8 cellular contexts compared by ENCODE assay signal in the genomic region with DNA sequence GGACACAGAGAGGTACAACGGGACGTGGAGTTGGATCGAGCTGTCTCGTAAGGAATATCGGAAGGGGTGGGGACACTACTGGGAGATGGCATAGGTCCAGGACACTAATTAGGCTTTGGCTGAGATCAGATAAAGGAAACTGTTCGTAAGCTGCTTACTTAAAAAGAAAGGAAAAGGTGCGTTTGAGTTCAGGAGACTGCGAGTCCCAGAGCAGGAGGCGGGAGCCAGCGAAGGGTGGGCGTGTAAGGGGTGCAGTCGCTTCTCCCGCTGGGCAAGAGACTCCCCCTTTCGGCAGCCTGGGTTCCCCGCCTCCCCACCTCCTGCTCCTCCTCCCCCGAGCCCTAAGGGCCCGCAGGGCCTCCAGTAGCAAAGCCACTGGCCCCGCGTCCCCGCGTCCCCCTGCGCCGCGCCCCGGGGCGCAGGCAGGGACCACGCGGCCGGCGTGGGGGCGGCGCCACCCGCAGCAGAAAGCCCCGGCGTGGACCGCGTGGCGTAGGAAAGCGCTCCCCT. TPM values are rescaled to one million over a fixed set of nuclear protein-coding genes. Genes with fewer than 3 reads are reported as not detected.
A peak's percentile ranks its signal among the peaks of the same experiment; 100 is the strongest.
DNase-seq lines count a peak whose midpoint lies in the region; ATAC-seq and TF ChIP-seq lines count a peak whose summit lies in the region.

No MANE protein-coding gene starts in this region.

- H4K91ac ChIP-seq in neuronal stem cell (ENCODE audit: low read depth, low read length, poor library complexity), result no peak overlapping the region

- H3K4ac ChIP-seq in neuronal stem cell (ENCODE audit: low read length), result peak overlapping the region; percentile 81

- H3K9me3 ChIP-seq in BLaER1, result no peaks in the 10 kb centered on the region
- no peaks in the 10 kb centered on the region for H3K9me3 ChIP-seq in OCI-LY7 (ENCODE audit: low read length)
- no peaks in the 10 kb centered on the region for H3K9me3 ChIP-seq in neuronal stem cell (replicated peaks in 1 of 2; ENCODE audit: control insufficient read depth in 2 of 2, insufficient read depth in 1 of 2, low read depth in 1 of 2, low read length in 2 of 2)

- no CpG with 5 or more reads among the region's 39 CpGs for WGBS in neuronal stem cell (ENCODE audit: extremely low coverage in 2 of 2, insufficient read length in 2 of 2, insufficient replicate concordance in 1 of 2), 2 donors

- H3K79me2 ChIP-seq in OCI-LY7 (ENCODE audit: insufficient read depth, low read depth, low read length), result peaks cover 6% of the 10 kb centered on the region; the same call in 1 of the 2 replicates

- POLR2A ChIA-PET in OCI-LY7 (lab: Charles Lee), result interaction anchor here (0.6 to 0.7 kb wide), 2 partner anchors 10 to 576 kb away, joined by 3 to 6 read pairs; no protein-coding TSS in a partner anchor

- H4K8ac ChIP-seq in neuronal stem cell (ENCODE audit: low read depth, low read length), result no peak overlapping the region

- peak overlapping the region; percentile 90 for H3K23ac ChIP-seq in neuronal stem cell (ENCODE audit: low read depth, low read length, poor library complexity)

- peak overlapping the region; percentile 100 for H3K18ac ChIP-seq in neuronal stem cell (ENCODE audit: low read length)

- ATAC-seq in GM19025 (IDR thresholded peaks at IDR 0.05; ENCODE audit: low read depth, unreplicated experiment) (peak; percentile 38), HG03159 (IDR thresholded peaks at IDR 0.05; ENCODE audit: unreplicated experiment) (peak; percentile 39), foreskin keratinocyte (peak; percentile 54)

- no peaks in the 10 kb centered on the region for H3K79me1 ChIP-seq in neuronal stem cell (ENCODE audit: low read depth, low read length)

- peaks cover 22% of the 10 kb centered on the region for H3K27me3 Mint-ChIP-seq in type B pancreatic cell

- H3K36me3 ChIP-seq in BLaER1 (no peaks in the 10 kb centered on the region), OCI-LY7 (ENCODE audit: insufficient read depth, low read length) (no peaks in the 10 kb centered on the region; the same call in 1 of the 2 replicates), neuronal stem cell (replicated peaks in 1 of 2; ENCODE audit: control insufficient read depth in 2 of 2, insufficient read depth in 2 of 2, low read length in 2 of 2) (no peaks in the 10 kb centered on the region)

- no TSS peak for BruUV-seq in OCI-LY7 (replicated peaks; lab: Mats Ljungman, UMichigan)

- H3K27ac ChIP-seq in BLaER1 (peak overlapping the region; percentile 89), OCI-LY7 (ENCODE audit: low read depth, low read length, poor library complexity, severe bottlenecking) (no peak overlapping the region), foreskin keratinocyte (peak overlapping the region; percentile 80), neuronal stem cell (replicated peaks; ENCODE audit: low read length) (no peak overlapping the region)

- H2AFZ ChIP-seq in OCI-LY7 (ENCODE audit: low read length) (peak overlapping the region; percentile 36; the same call in 1 of the 2 replicates), neuronal stem cell (ENCODE audit: low read length) (peak overlapping the region; percentile 100)

- H3K4me2 ChIP-seq in BLaER1 (peak overlapping the region; percentile 94), OCI-LY7 (ENCODE audit: low read length) (peak overlapping the region; percentile 95), neuronal stem cell (ENCODE audit: insufficient read depth, low read length, poor library complexity, severe bottlenecking) (peak overlapping the region; percentile 100)

- H3K36me3 Mint-ChIP-seq in type B pancreatic cell, result peaks cover 3% of the 10 kb centered on the region

- H2BK15ac ChIP-seq in neuronal stem cell (ENCODE audit: low read length), result peak overlapping the region; percentile 87

- H2BK5ac ChIP-seq in neuronal stem cell (ENCODE audit: low read length), result peak overlapping the region; percentile 68

- H3K4me3 ChIP-seq in BLaER1 (peak overlapping the region; percentile 97), OCI-LY7 (ENCODE audit: low read depth, low read length, poor library complexity, severe bottlenecking) (peak overlapping the region; percentile 89), neuronal stem cell (ENCODE audit: low read length in 2 of 2) (peak overlapping the region; percentile 87 to 97)

- H3K9me3 Mint-ChIP-seq in type B pancreatic cell, result peaks cover 4% of the 10 kb centered on the region

- H3K14ac ChIP-seq in neuronal stem cell (ENCODE audit: low read length), result peak overlapping the region; percentile 39

- H2BK12ac ChIP-seq in neuronal stem cell (ENCODE audit: low read length), result no peak overlapping the region

- H2BK120ac ChIP-seq in neuronal stem cell (ENCODE audit: low read depth, low read length), result peak overlapping the region; percentile 85

- H3K27ac Mint-ChIP-seq in type B pancreatic cell, result peak overlapping the region; percentile 87

- DNase-seq in OCI-LY7 (ENCODE audit: low spot score) (peak; percentile 54), foreskin keratinocyte (peak in 1 of 2 donors; percentile 42), neuronal stem cell (ENCODE audit: low spot score) (peak; percentile 35), type B pancreatic cell (ENCODE audit: extremely low spot score, unreplicated experiment) (peak; percentile 71)
- peak; percentile 11 for DNase-seq in activated T-helper 9 cell treated with anti-CD3 and anti-CD28 coated beads, Interleukin-2, amount 50 U/mL, for 16 hours (ENCODE audit: low read depth)

- intact Hi-C loops in OCI-LY7 (cut with micrococcal nuclease; ENCODE audit: unreplicated experiment), result loop anchor here (2.0 to 5.0 kb wide), 4 partner anchors 82 to 110 kb away; no protein-coding TSS in a partner anchor

- peaks cover 20% of the 10 kb centered on the region for H3K4me1 ChIP-seq in BLaER1
- peaks cover 27% of the 10 kb centered on the region for H3K4me1 ChIP-seq in OCI-LY7 (ENCODE audit: insufficient read depth, low read length, poor library complexity, severe bottlenecking)
- H3K4me1 ChIP-seq in foreskin keratinocyte, result peaks cover 5% of the 10 kb centered on the region
- H3K4me1 ChIP-seq in neuronal stem cell (ENCODE audit: control insufficient read depth in 2 of 2, insufficient read depth in 1 of 2, low read depth in 1 of 2, low read length in 2 of 2), result peaks cover 2 to 13% of the 10 kb centered on the region in 2 donors

- no peaks in the 10 kb centered on the region for H3K9me2 ChIP-seq in OCI-LY7 (ENCODE audit: insufficient read depth, low read length)

- H3K4me3 Mint-ChIP-seq in type B pancreatic cell, result peak overlapping the region; percentile 93

- H3K4me1 Mint-ChIP-seq in type B pancreatic cell (ENCODE audit: unreplicated experiment), result peaks cover 44% of the 10 kb centered on the region

- H3K9ac ChIP-seq in BLaER1, result peak overlapping the region; percentile 92
- peak overlapping the region; percentile 95 for H3K9ac ChIP-seq in neuronal stem cell (ENCODE audit: low read depth, low read length, poor library complexity)

- TF ChIP-seq CTCF in OCI-LY7 (conservative IDR thresholded peaks at IDR 0.05; ENCODE audit: low read length), result 0 out of 2 replicates have a peak, but pooled peaks have one; percentile 35
- peak; percentile 47 for TF ChIP-seq CTCF in foreskin keratinocyte (conservative IDR thresholded peaks at IDR 0.05)
- no peak for TF ChIP-seq CTCF in type B pancreatic cell (conservative IDR thresholded peaks at IDR 0.05)

- peak overlapping the region; percentile 70 for H2AK5ac ChIP-seq in neuronal stem cell (ENCODE audit: low read depth, low read length)

- CTCF ChIA-PET in OCI-LY7 (lab: Charles Lee; ENCODE audit: unreplicated experiment), result no interaction called here

- H4K20me1 ChIP-seq in BLaER1 (peaks cover 21% of the 10 kb centered on the region), OCI-LY7 (ENCODE audit: insufficient read depth, low read length) (no peaks in the 10 kb centered on the region)

- H3K27me3 ChIP-seq in BLaER1, result no peaks in the 10 kb centered on the region
- no peaks in the 10 kb centered on the region for H3K27me3 ChIP-seq in foreskin keratinocyte
- H3K27me3 ChIP-seq in neuronal stem cell (ENCODE audit: control insufficient read depth in 3 of 3, insufficient read depth in 3 of 3, low read depth in 1 of 3, low read length in 3 of 3), result no peaks in the 10 kb centered on the region

RNA-seq across cellular contexts. Expression of gene ABCC4, which starts 0.6 kb away (rescaled TPM):
- 7.3 and 8.4 TPM in 2 replicates for total RNA-seq in OCI-LY7 (2014; rRNA removed; shearing (Covaris generic))
- total RNA-seq in OCI-LY7 (2022) (7.8 and 10.2 TPM in 2 replicates), foreskin keratinocyte (12.7 and 15.0 TPM in 2 replicates), type B pancreatic cell (ENCODE audit: low replicate concordance) (12.2 and 21.7 TPM in 2 replicates)
- polyA plus RNA-seq in foreskin keratinocyte, result 3.1 and 3.2 TPM in 2 replicates
- 10.9 TPM for polyA plus RNA-seq in neuronal stem cell (2013, experiment 1 of 2)
- 11.1 TPM for polyA plus RNA-seq in neuronal stem cell (2013, experiment 2 of 2)

Comparison
In these comparisons a context has a peak if more than half of its experiments do, and no peak if none do; other contexts are left out.
1. H3K27ac ChIP-seq: peak in BLaER1 (single experiment) and foreskin keratinocyte (single experiment); none in OCI-LY7 (single experiment) and neuronal stem cell (single experiment).
2. Peak in every context shown above with its lines, with median percentiles within 50 percentile points of each other: H3K4me2 ChIP-seq, H3K4me3 ChIP-seq and ATAC-seq.